Comparison of ENCODE assay signal across 17 cellular contexts in the genomic region with DNA sequence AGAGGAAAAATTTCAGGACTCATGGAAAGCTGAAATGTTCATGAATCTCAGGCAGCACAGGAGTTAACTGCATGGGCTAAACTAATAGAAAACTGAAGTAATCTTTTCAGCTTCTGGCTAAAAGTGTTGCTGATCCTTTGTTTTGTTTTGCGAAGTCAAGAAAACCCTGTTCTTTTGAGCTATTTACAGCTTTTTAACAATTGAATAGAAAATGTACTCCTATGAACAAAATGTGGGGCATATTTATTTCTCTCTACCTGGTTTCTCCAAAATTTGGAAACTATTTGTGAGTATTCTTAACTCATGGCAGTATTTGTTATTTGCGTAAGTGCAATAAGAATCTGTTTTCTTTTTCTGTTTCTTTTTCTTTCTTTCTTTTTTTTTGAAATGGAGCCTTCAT.
"Had no signal": no experiment of that assay in that cellular context is flagged by ENCODE, and none has a peak within 500 bp of the region (broad histone marks: within the 10 kb centered on the region; RNA-seq: fewer than 3 reads in every experiment).

No MANE protein-coding gene starts in this region.

- H3K36me3 Mint-ChIP-seq: activated naive CD8-positive, alpha-beta T cell treated with anti-CD3 and anti-CD28 coated beads, Interleukin-2, amount 10 ng/mL, durations not matched to agents 7 days and 5 days had no signal

- H3K36me3 ChIP-seq: gastrocnemius medialis, heart left ventricle, lower lobe of right lung, right lobe of liver, transverse colon had no signal

- H3K27ac Mint-ChIP-seq: activated naive CD8-positive, alpha-beta T cell treated with anti-CD3 and anti-CD28 coated beads, Interleukin-2, amount 10 ng/mL, durations not matched to agents 7 days and 5 days had no signal

- H3K9me3 ChIP-seq: right lobe of liver had no signal

- H3K4me3 ChIP-seq: gastrocnemius medialis, heart left ventricle, lower lobe of right lung, psoas muscle, right lobe of liver, smooth muscle cell, transverse colon had no signal

- H3K4me1 Mint-ChIP-seq: activated naive CD8-positive, alpha-beta T cell treated with anti-CD3 and anti-CD28 coated beads, Interleukin-2, amount 10 ng/mL, durations not matched to agents 7 days and 5 days; neural crest cell had no signal

- H3K4me3 Mint-ChIP-seq: activated naive CD8-positive, alpha-beta T cell treated with anti-CD3 and anti-CD28 coated beads, Interleukin-2, amount 10 ng/mL, durations not matched to agents 7 days and 5 days; neural crest cell had no signal

- H3K4me1 ChIP-seq: gastrocnemius medialis, heart left ventricle, lower lobe of right lung, psoas muscle, right lobe of liver, transverse colon had no signal

- H3K27me3 Mint-ChIP-seq: activated naive CD8-positive, alpha-beta T cell treated with anti-CD3 and anti-CD28 coated beads, Interleukin-2, amount 10 ng/mL, durations not matched to agents 7 days and 5 days had no signal

- DNase-seq: activated naive CD4-positive, alpha-beta T cell; activated naive CD8-positive, alpha-beta T cell treated with anti-CD3 and anti-CD28 coated beads, Interleukin-2, amount 10 ng/mL, durations not matched to agents 7 days and 5 days; aorta; cerebellar nuclear complex; effector memory CD4-positive, alpha-beta T cell; gastrocnemius medialis; heart left ventricle; left colon; lower lobe of right lung; psoas muscle; right lobe of liver; stimulated activated CD4-positive, alpha-beta T cell treated with anti-CD3 and anti-CD28 coated beads, Interleukin-4, amount 100 ng/mL, for 4 hours; stimulated activated CD8-positive, alpha-beta memory T cell treated with anti-CD3 and anti-CD28 coated beads, Interleukin-4, amount 100 ng/mL, for 48 hours; stimulated activated naive CD4-positive, alpha-beta T cell treated with Interleukin-2 at 50 U/mL for 16 hours; transverse colon had no signal

- ATAC-seq: gastrocnemius medialis, heart left ventricle, left colon, lower lobe of right lung, psoas muscle, right lobe of liver had no signal

- H3K27ac ChIP-seq: gastrocnemius medialis, heart left ventricle, lower lobe of right lung, psoas muscle, right lobe of liver, transverse colon had no signal

- H3K27me3 ChIP-seq: gastrocnemius medialis, heart left ventricle, right lobe of liver, transverse colon had no signal
